1 cellular context compared by ENCODE assay signal in the genomic region with DNA sequence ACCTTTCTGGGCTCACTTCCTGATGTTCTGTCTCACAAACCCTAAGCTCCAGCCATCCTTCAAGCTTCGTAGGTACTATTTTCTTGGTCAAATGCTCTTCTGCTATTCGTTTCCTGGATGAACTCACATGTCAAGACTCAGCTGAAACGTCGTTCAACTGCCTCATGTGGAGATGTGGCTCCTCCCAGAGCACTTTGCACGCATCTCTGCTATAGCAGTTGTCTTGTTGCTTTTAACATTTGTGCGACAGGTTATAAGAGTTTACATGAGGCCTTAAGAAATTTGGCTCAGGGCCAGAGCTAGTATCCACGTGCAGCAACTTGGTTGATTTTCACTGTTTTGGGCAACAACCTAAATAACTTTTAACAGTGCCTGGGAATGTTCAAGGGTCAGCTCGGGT.
A peak's percentile ranks its signal among the peaks of the same experiment; 100 is the strongest.
TF ChIP-seq lines count a peak whose summit lies in the region.

No MANE protein-coding gene starts in this region.

TF ChIP-seq in HepG2, 621 proteins besides CTCF, POLR2A, EP300 and RAD21:
- TF ChIP-seq CHD2 (IDR thresholded peaks at IDR 0.05; ENCODE audit: low read depth, low read length) (no peak), POGZ (CRISPR knock-in tag; IDR thresholded peaks at IDR 0.05) (no peak), BRD4 (CRISPR knock-in tag; IDR thresholded peaks at IDR 0.05) (no peak), STAG1 (CRISPR knock-in tag; IDR thresholded peaks at IDR 0.05) (0 out of 2 replicates have a peak, but pooled peaks have one; percentile 17), ZNF564 (CRISPR knock-in tag; IDR thresholded peaks at IDR 0.05) (no peak), THYN1 (CRISPR knock-in tag; IDR thresholded peaks at IDR 0.05; ENCODE audit: borderline replicate concordance, low read depth) (no peak), NFKB2 (CRISPR knock-in tag; IDR thresholded peaks at IDR 0.05; ENCODE audit: borderline replicate concordance) (no peak), GPN1 (CRISPR knock-in tag; IDR thresholded peaks at IDR 0.05; ENCODE audit: borderline replicate concordance) (no peak)
- TF ChIP-seq, protein P1, sequence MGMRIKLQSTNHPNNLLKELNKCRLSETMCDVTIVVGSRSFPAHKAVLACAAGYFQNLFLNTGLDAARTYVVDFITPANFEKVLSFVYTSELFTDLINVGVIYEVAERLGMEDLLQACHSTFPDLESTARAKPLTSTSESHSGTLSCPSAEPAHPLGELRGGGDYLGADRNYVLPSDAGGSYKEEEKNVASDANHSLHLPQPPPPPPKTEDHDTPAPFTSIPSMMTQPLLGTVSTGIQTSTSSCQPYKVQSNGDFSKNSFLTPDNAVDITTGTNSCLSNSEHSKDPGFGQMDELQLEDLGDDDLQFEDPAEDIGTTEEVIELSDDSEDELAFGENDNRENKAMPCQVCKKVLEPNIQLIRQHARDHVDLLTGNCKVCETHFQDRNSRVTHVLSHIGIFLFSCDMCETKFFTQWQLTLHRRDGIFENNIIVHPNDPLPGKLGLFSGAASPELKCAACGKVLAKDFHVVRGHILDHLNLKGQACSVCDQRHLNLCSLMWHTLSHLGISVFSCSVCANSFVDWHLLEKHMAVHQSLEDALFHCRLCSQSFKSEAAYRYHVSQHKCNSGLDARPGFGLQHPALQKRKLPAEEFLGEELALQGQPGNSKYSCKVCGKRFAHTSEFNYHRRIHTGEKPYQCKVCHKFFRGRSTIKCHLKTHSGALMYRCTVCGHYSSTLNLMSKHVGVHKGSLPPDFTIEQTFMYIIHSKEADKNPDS (CRISPR knock-in tag; IDR thresholded peaks at IDR 0.05), result no peak
- TF ChIP-seq, protein P2, sequence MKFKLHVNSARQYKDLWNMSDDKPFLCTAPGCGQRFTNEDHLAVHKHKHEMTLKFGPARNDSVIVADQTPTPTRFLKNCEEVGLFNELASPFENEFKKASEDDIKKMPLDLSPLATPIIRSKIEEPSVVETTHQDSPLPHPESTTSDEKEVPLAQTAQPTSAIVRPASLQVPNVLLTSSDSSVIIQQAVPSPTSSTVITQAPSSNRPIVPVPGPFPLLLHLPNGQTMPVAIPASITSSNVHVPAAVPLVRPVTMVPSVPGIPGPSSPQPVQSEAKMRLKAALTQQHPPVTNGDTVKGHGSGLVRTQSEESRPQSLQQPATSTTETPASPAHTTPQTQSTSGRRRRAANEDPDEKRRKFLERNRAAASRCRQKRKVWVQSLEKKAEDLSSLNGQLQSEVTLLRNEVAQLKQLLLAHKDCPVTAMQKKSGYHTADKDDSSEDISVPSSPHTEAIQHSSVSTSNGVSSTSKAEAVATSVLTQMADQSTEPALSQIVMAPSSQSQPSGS (CRISPR knock-in tag; IDR thresholded peaks at IDR 0.05), result no peak
- TF ChIP-seq, protein P3, sequence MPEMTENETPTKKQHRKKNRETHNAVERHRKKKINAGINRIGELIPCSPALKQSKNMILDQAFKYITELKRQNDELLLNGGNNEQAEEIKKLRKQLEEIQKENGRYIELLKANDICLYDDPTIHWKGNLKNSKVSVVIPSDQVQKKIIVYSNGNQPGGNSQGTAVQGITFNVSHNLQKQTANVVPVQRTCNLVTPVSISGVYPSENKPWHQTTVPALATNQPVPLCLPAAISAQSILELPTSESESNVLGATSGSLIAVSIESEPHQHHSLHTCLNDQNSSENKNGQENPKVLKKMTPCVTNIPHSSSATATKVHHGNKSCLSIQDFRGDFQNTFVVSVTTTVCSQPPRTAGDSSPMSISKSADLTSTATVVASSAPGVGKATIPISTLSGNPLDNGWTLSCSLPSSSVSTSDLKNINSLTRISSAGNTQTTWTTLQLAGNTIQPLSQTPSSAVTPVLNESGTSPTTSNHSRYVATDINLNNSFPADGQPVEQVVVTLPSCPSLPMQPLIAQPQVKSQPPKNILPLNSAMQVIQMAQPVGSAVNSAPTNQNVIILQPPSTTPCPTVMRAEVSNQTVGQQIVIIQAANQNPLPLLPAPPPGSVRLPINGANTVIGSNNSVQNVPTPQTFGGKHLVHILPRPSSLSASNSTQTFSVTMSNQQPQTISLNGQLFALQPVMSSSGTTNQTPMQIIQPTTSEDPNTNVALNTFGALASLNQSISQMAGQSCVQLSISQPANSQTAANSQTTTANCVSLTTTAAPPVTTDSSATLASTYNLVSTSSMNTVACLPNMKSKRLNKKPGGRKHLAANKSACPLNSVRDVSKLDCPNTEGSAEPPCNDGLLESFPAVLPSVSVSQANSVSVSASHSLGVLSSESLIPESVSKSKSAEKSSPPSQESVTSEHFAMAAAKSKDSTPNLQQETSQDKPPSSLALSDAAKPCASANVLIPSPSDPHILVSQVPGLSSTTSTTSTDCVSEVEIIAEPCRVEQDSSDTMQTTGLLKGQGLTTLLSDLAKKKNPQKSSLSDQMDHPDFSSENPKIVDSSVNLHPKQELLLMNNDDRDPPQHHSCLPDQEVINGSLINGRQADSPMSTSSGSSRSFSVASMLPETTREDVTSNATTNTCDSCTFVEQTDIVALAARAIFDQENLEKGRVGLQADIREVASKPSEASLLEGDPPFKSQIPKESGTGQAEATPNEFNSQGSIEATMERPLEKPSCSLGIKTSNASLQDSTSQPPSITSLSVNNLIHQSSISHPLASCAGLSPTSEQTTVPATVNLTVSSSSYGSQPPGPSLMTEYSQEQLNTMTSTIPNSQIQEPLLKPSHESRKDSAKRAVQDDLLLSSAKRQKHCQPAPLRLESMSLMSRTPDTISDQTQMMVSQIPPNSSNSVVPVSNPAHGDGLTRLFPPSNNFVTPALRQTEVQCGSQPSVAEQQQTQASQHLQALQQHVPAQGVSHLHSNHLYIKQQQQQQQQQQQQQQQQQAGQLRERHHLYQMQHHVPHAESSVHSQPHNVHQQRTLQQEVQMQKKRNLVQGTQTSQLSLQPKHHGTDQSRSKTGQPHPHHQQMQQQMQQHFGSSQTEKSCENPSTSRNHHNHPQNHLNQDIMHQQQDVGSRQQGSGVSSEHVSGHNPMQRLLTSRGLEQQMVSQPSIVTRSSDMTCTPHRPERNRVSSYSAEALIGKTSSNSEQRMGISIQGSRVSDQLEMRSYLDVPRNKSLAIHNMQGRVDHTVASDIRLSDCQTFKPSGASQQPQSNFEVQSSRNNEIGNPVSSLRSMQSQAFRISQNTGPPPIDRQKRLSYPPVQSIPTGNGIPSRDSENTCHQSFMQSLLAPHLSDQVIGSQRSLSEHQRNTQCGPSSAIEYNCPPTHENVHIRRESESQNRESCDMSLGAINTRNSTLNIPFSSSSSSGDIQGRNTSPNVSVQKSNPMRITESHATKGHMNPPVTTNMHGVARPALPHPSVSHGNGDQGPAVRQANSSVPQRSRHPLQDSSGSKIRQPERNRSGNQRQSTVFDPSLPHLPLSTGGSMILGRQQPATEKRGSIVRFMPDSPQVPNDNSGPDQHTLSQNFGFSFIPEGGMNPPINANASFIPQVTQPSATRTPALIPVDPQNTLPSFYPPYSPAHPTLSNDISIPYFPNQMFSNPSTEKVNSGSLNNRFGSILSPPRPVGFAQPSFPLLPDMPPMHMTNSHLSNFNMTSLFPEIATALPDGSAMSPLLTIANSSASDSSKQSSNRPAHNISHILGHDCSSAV (CRISPR knock-in tag; IDR thresholded peaks at IDR 0.05; ENCODE audit: borderline replicate concordance), result no peak
- TF ChIP-seq, protein P4, sequence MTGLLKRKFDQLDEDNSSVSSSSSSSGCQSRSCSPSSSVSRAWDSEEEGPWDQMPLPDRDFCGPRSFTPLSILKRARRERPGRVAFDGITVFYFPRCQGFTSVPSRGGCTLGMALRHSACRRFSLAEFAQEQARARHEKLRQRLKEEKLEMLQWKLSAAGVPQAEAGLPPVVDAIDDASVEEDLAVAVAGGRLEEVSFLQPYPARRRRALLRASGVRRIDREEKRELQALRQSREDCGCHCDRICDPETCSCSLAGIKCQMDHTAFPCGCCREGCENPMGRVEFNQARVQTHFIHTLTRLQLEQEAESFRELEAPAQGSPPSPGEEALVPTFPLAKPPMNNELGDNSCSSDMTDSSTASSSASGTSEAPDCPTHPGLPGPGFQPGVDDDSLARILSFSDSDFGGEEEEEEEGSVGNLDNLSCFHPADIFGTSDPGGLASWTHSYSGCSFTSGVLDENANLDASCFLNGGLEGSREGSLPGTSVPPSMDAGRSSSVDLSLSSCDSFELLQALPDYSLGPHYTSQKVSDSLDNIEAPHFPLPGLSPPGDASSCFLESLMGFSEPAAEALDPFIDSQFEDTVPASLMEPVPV (CRISPR knock-in tag; IDR thresholded peaks at IDR 0.05), result 0 out of 2 replicates have a peak, but pooled peaks have one; percentile 30
